Comparison of ENCODE assay signal across 21 cellular contexts in genomic region chrX:19097553-19097952, GRCh38. TPM values are rescaled to one million over a fixed set of nuclear protein-coding genes. Genes with fewer than 3 reads are reported as not detected.
"Had no signal": no experiment of that assay in that cellular context is flagged by ENCODE, and none has a peak within 500 bp of the region (broad histone marks: within the 10 kb centered on the region; RNA-seq: fewer than 3 reads in every experiment).

No MANE protein-coding gene starts in this region.

- H3K27me3 ChIP-seq: esophagus muscularis mucosa, gastrocnemius medialis, heart right ventricle, ovary, right atrium auricular region, suprapubic skin, thyroid gland, uterus had no signal

- H3K27ac ChIP-seq: dorsolateral prefrontal cortex, epithelial cell of prostate, esophagus muscularis mucosa, gastrocnemius medialis, heart right ventricle, ovary, right atrium auricular region, suprapubic skin, thyroid gland, uterus had no signal

- DNase-seq: cortex of kidney; dorsolateral prefrontal cortex; effector CD8-positive, alpha-beta T cell; gastrocnemius medialis; heart right ventricle; kidney; left cardiac atrium; left ventricle myocardium superior; naive thymus-derived CD8-positive, alpha-beta T cell; ovary; small intestine; stimulated activated CD4-positive, alpha-beta T cell treated with anti-CD3 and anti-CD28 coated beads, Interleukin-12 subunit alpha, Interleukin-12 subunit beta, amount 100 ng/mL, for 4 hours; stimulated activated naive CD4-positive, alpha-beta T cell treated with Interleukin-2 at 50 U/mL for 16 hours; thyroid gland; uterus had no signal

- H3K9me3 ChIP-seq: esophagus muscularis mucosa, gastrocnemius medialis, heart right ventricle, ovary, suprapubic skin, thyroid gland, uterus had no signal

- H3K4me1 ChIP-seq: esophagus muscularis mucosa, gastrocnemius medialis, right atrium auricular region, suprapubic skin, thyroid gland, uterus had no signal

- H3K4me3 ChIP-seq: dorsolateral prefrontal cortex, esophagus muscularis mucosa, gastrocnemius medialis, heart right ventricle, ovary, right atrium auricular region, suprapubic skin, thyroid gland, uterus had no signal

- ATAC-seq: gastrocnemius medialis; heart right ventricle; left cardiac atrium; left ventricle myocardium superior; naive thymus-derived CD8-positive, alpha-beta T cell had no signal

- H3K36me3 ChIP-seq: esophagus muscularis mucosa, gastrocnemius medialis, heart right ventricle, ovary, right atrium auricular region, suprapubic skin, thyroid gland, uterus had no signal

RNA-seq across cellular contexts. Expression of gene ADGRG2, which starts 24.7 kb away (rescaled TPM):
- total RNA-seq: fibroblast of villous mesenchyme; lung microvascular endothelial cell; naive thymus-derived CD8-positive, alpha-beta T cell had no signal
